ENCODE assay signal across 13 cellular contexts in genomic region chr15:81158561-81158960, GRCh38. TPM values are rescaled to one million over a fixed set of nuclear protein-coding genes. Genes with fewer than 3 reads are reported as not detected.
A peak's percentile ranks its signal among the peaks of the same experiment; 100 is the strongest.
DNase-seq lines count a peak whose midpoint lies in the region; ATAC-seq and TF ChIP-seq lines count a peak whose summit lies in the region.
"Not testable (repeated sequence)": the region's sequence is repeated elsewhere in the genome, so short reads cannot be mapped to it uniquely, and the experiment has no call there.
"Had no signal": no experiment of that assay in that cellular context is flagged by ENCODE, and none has a peak within 500 bp of the region (broad histone marks: within the 10 kb centered on the region; RNA-seq: fewer than 3 reads in every experiment).

No MANE protein-coding gene starts in this region.

- WGBS in esophagus squamous epithelium, 2 donors = no CpG with 5 or more reads among the region's 37 CpGs

- not testable (repeated sequence) for H3K36me3 ChIP-seq in RWPE2 (ENCODE audit: low read depth); esophagus squamous epithelium

- peaks cover 28% of the 10 kb centered on the region for H3K4me1 ChIP-seq in RWPE2 (ENCODE audit: insufficient read depth, poor library complexity, severe bottlenecking)
- peaks cover 18 to 58% (median 26%) of the 10 kb centered on the region in 3 donors for H3K4me1 ChIP-seq in esophagus squamous epithelium

- ATAC-seq in RWPE2 (ENCODE audit: low read depth) = not testable (repeated sequence)

- intact Hi-C loops in esophagus squamous epithelium (cut with DNase I) = loop anchor here (5.0 kb wide), 1 partner anchor 109 kb away; no protein-coding TSS in a partner anchor

- not testable (repeated sequence) for DNase-seq in RWPE1 (ENCODE audit: low spot score); RWPE2 (ENCODE audit: low spot score); epithelial cell of prostate (ENCODE audit: low read depth, low spot score); esophagus squamous epithelium (lab: John Stamatoyannopoulos, UW)

- H3K9me3 ChIP-seq in RWPE2 (ENCODE audit: severe bottlenecking); esophagus squamous epithelium: not testable (repeated sequence)

- POLR2A ChIA-PET in RWPE1 (lab: Yijun Ruan, JAX; ENCODE audit: low non-redundant PET) = not testable (repeated sequence)

- not testable (repeated sequence) for TF ChIP-seq CTCF in RWPE1 (conservative IDR thresholded peaks at IDR 0.05; ENCODE audit: low read depth); RWPE2 (IDR thresholded peaks at IDR 0.05; ENCODE audit: poor library complexity, severe bottlenecking); esophagus squamous epithelium (IDR thresholded peaks at IDR 0.05)

- peak overlapping the region; percentile 96 for H3K27ac ChIP-seq in RWPE1
- peak overlapping the region; percentile 64 for H3K27ac ChIP-seq in RWPE2 (ENCODE audit: poor library complexity, severe bottlenecking)
- peak overlapping the region; percentile 65 for H3K27ac ChIP-seq in epithelial cell of prostate
- H3K27ac ChIP-seq in esophagus squamous epithelium = peak overlapping the region in 3 of 4 donors; percentile 69 to 82 (median 81)

- H3K27me3 ChIP-seq in RWPE2 (ENCODE audit: insufficient read depth, poor library complexity, severe bottlenecking) = not testable (repeated sequence)
- H3K27me3 ChIP-seq in esophagus squamous epithelium = peaks cover 0 to 12% (median 0%) of the 10 kb centered on the region in 4 donors

- CTCF ChIA-PET in RWPE1 (lab: Yijun Ruan, JAX) = not testable (repeated sequence)

- H3K4me3 ChIP-seq in RWPE2 (ENCODE audit: severe bottlenecking); esophagus squamous epithelium: not testable (repeated sequence)

- not testable (repeated sequence) for TF ChIP-seq POLR2A in esophagus squamous epithelium (IDR thresholded peaks at IDR 0.05)

RNA-seq across cellular contexts. Expression of gene CFAP161, which starts 24.5 kb away (rescaled TPM):
- under 1 TPM in 2 of 4 donors, not detected in 2; 0.38 to 0.88 TPM for total RNA-seq in esophagus squamous epithelium
- total RNA-seq: A172; B cell; Caco-2; Calu3; CD4-positive, alpha-beta memory T cell; CD4-positive, alpha-beta T cell; CD8-positive, alpha-beta memory T cell; CD8-positive, alpha-beta T cell had no signal

RNA-seq across cellular contexts. Expression of gene IL16, which starts 38.1 kb away (rescaled TPM):
- 10 to 100 TPM in 1 of 4 donors, 1 to 10 TPM in 3; 2.3 to 20.0 (median 4.6) TPM for total RNA-seq in esophagus squamous epithelium
- total RNA-seq: A172, Caco-2, Calu3, Daoy had no signal
